ENCODE assay signal across 16 cellular contexts in the genomic region with DNA sequence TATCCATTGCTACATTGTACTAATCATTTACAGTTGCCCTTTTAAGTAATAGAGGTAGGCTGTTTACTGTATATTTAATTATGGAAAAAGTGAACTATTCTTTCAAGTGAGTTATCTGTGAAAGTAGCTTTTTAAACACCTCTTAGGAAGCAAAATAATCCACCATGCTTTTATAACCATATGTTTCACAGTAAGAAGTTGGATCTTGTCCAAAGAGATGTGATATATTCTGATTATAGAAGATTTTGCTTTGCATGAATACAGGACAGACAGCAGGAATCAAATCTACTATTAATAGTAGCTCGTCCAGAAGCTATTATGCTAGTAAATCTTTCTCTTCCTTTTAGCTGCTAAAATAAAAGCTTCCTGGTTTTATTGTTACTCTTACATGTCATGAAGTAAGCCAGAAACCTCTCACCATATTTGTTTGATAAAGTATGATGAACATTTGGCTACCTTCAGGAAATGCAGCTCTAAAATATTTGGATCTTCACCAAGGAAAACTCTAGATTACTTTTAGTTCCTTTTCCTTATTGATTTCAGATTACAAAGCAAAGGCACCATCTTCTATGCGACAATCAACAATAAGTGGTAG.
"Had no signal": no experiment of that assay in that cellular context is flagged by ENCODE, and none has a peak within 500 bp of the region (broad histone marks: within the 10 kb centered on the region; RNA-seq: fewer than 3 reads in every experiment).

No MANE protein-coding gene starts in this region.

- DNase-seq: activated CD4-positive, alpha-beta T cell treated with anti-CD3 and anti-CD28 coated beads, Interleukin-2, amount 10 ng/mL, durations not matched to agents 7 days and 5 days; activated CD4-positive, CD25-positive, alpha-beta regulatory T cell; activated CD8-positive, alpha-beta memory T cell treated with anti-CD3 and anti-CD28 coated beads, Interleukin-2, amount 50 U/mL, for 48 hours; activated gamma-delta T cell treated with Interleukin-2 at 50 U/mL for 16 hours; activated T-cell treated with anti-CD3 and anti-CD28 coated beads, Interleukin-2, amount 50 U/mL, for 72 hours; amniotic stem cell; brain microvascular endothelial cell; cerebellar nuclear complex; effector memory CD4-positive, alpha-beta T cell; foreskin keratinocyte; glutamatergic neuron; kidney glomerular epithelial cell; mesendoderm had no signal

- H3K4me3 ChIP-seq: prostate gland, smooth muscle cell had no signal

- H3K36me3 ChIP-seq: brain microvascular endothelial cell, prostate gland had no signal

- H3K4me1 ChIP-seq: foreskin keratinocyte had no signal

- H3K27me3 ChIP-seq: brain microvascular endothelial cell had no signal

- ATAC-seq: activated T-cell treated with anti-CD3 and anti-CD28 coated beads, Interleukin-2, amount 50 U/mL, for 72 hours; foreskin keratinocyte; natural killer cell treated with Interleukin-12 subunit alpha and Interleukin-12 subunit beta and Interleukin-15 and Interleukin-18, amount 100 ng/mL, for 72 hours had no signal

- H3K27ac ChIP-seq: brain microvascular endothelial cell, foreskin keratinocyte, prostate gland had no signal

- H3K9me3 ChIP-seq: prostate gland had no signal
